In genomic region chr3:156811092-156811862, GRCh38 we compare ENCODE assay signal across 11 cellular contexts. TPM values are rescaled to one million over a fixed set of nuclear protein-coding genes. Genes with fewer than 3 reads are reported as not detected.
DNase-seq lines count a peak whose midpoint lies in the region; ATAC-seq and TF ChIP-seq lines count a peak whose summit lies in the region.
"Had no signal": no experiment of that assay in that cellular context is flagged by ENCODE, and none has a peak within 500 bp of the region (broad histone marks: within the 10 kb centered on the region; RNA-seq: fewer than 3 reads in every experiment).

No MANE protein-coding gene starts in this region.

- H3K4me1 ChIP-seq in HEK293 (ENCODE audit: control insufficient read depth, insufficient read depth, low read length), result no peaks in the 10 kb centered on the region

- H3K9me3 Mint-ChIP-seq in activated T-helper 17 cell treated with anti-CD3 and anti-CD28 coated beads, Interleukin-2, amount 50 U/mL, for 72 hours, result peaks cover 4% of the 10 kb centered on the region
- H3K9me3 Mint-ChIP-seq in activated naive CD4-positive, alpha-beta T cell treated with anti-CD3 and anti-CD28 coated beads, Interleukin-2, amount 50 U/mL, for 72 hours, result peaks cover 20 to 21% of the 10 kb centered on the region in 2 donors
- no peaks in the 10 kb centered on the region for H3K9me3 Mint-ChIP-seq in glutamatergic neuron (ENCODE audit: unreplicated experiment)

- no peaks in the 10 kb centered on the region for H3K27me3 Mint-ChIP-seq in activated T-helper 17 cell treated with anti-CD3 and anti-CD28 coated beads, Interleukin-2, amount 50 U/mL, for 72 hours
- H3K27me3 Mint-ChIP-seq in glutamatergic neuron (ENCODE audit: unreplicated experiment), result peaks cover 7% of the 10 kb centered on the region
- H3K27me3 Mint-ChIP-seq: CD4-positive, CD25-positive, alpha-beta regulatory T cell had no signal

- no peaks in the 10 kb centered on the region for H3K9me3 ChIP-seq in HEK293 (ENCODE audit: control insufficient read depth, insufficient read depth, low read depth, low read length)
- H3K9me3 ChIP-seq: lower lobe of right lung had no signal

- ATAC-seq in activated T-helper 17 cell treated with anti-CD3 and anti-CD28 coated beads, Interleukin-2, amount 50 U/mL, for 72 hours (replicated peaks), result no peak
- no peak for ATAC-seq in HG02642 (IDR thresholded peaks at IDR 0.05; ENCODE audit: poor library complexity, unreplicated experiment)
- ATAC-seq in activated naive CD4-positive, alpha-beta T cell treated with anti-CD3 and anti-CD28 coated beads, Interleukin-2, amount 50 U/mL, for 72 hours, result no peak
- ATAC-seq: lower lobe of right lung had no signal

- peaks cover 28% of the 10 kb centered on the region for H3K4me1 Mint-ChIP-seq in activated T-helper 17 cell treated with anti-CD3 and anti-CD28 coated beads, Interleukin-2, amount 50 U/mL, for 72 hours
- no peaks in the 10 kb centered on the region for H3K4me1 Mint-ChIP-seq in glutamatergic neuron (ENCODE audit: low read depth, unreplicated experiment)

- no peaks in the 10 kb centered on the region for H3K36me3 ChIP-seq in HEK293 (ENCODE audit: control insufficient read depth in 2 of 2, insufficient read depth in 1 of 2, low read length in 2 of 2)
- H3K36me3 ChIP-seq: lower lobe of right lung had no signal

- DNase-seq in AG09319 (ENCODE audit: extremely low read depth, low read depth) (peak; percentile 70), hepatic stellate cell (ENCODE audit: low spot score) (peak; percentile 55), glutamatergic neuron (no peak), HEK293T (ENCODE audit: extremely low spot score) (no peak)
- no peak for DNase-seq in activated naive CD4-positive, alpha-beta T cell treated with anti-CD3 and anti-CD28 coated beads, Interleukin-2, amount 50 U/mL, for 72 hours (ENCODE audit: low spot score in 2 of 2)
- DNase-seq: lower lobe of right lung, NCI-H524 treated with DMSO at 0.1 percent for 48 hours had no signal

- H3K27ac ChIP-seq in HEK293 (ENCODE audit: extremely low read depth, low read depth, low read length), result no peak overlapping the region
- H3K27ac ChIP-seq: lower lobe of right lung had no signal

- peaks cover 9% of the 10 kb centered on the region for H3K36me3 Mint-ChIP-seq in activated T-helper 17 cell treated with anti-CD3 and anti-CD28 coated beads, Interleukin-2, amount 50 U/mL, for 72 hours (ENCODE audit: low read depth)
- H3K36me3 Mint-ChIP-seq in activated naive CD4-positive, alpha-beta T cell treated with anti-CD3 and anti-CD28 coated beads, Interleukin-2, amount 50 U/mL, for 72 hours, result peaks cover 24 to 56% of the 10 kb centered on the region in 2 donors
- no peaks in the 10 kb centered on the region for H3K36me3 Mint-ChIP-seq in glutamatergic neuron (ENCODE audit: unreplicated experiment)

- peak overlapping the region; percentile 26 for H3K27ac Mint-ChIP-seq in activated T-helper 17 cell treated with anti-CD3 and anti-CD28 coated beads, Interleukin-2, amount 50 U/mL, for 72 hours
- no peak overlapping the region for H3K27ac Mint-ChIP-seq in activated naive CD4-positive, alpha-beta T cell treated with anti-CD3 and anti-CD28 coated beads, Interleukin-2, amount 50 U/mL, for 72 hours
- no peak overlapping the region for H3K27ac Mint-ChIP-seq in glutamatergic neuron (ENCODE audit: unreplicated experiment)
- H3K27ac Mint-ChIP-seq: CD4-positive, CD25-positive, alpha-beta regulatory T cell had no signal

- H3K4me3 Mint-ChIP-seq in activated T-helper 17 cell treated with anti-CD3 and anti-CD28 coated beads, Interleukin-2, amount 50 U/mL, for 72 hours, result no peak overlapping the region
- no peak overlapping the region for H3K4me3 Mint-ChIP-seq in glutamatergic neuron (ENCODE audit: unreplicated experiment)

- POLR2A ChIA-PET in HEK293 (lab: Yijun Ruan, JAX), result no interaction called here
- POLR2A ChIA-PET in HEK293T (lab: Yijun Ruan, JAX), result no interaction called here

- H3K4me3 ChIP-seq in HEK293 (ENCODE audit: low read depth, low read length), result no peak overlapping the region
- H3K4me3 ChIP-seq: lower lobe of right lung had no signal

- CTCF ChIA-PET in HEK293 (lab: Yijun Ruan, JAX), result no interaction called here
- CTCF ChIA-PET in HEK293T (lab: Yijun Ruan, JAX), result no interaction called here

- TF ChIP-seq CTCF in AG09319 (IDR thresholded peaks at IDR 0.05; ENCODE audit: low read depth, low read length), result no peak
- TF ChIP-seq CTCF in HEK293 (tag by site-specific recombination; IDR thresholded peaks at IDR 0.05), result no peak
- no peak for TF ChIP-seq CTCF in glutamatergic neuron (IDR thresholded peaks at IDR 0.05; ENCODE audit: partially characterized antibody, unreplicated experiment)

TF ChIP-seq in HEK293, 187 proteins besides CTCF, POLR2A, EP300 and RAD21:
- TF ChIP-seq GLIS1 (tag by site-specific recombination; IDR thresholded peaks at IDR 0.05), result no peak
- peak; percentile 38; the same call in 1 of the 2 replicates for TF ChIP-seq FEZF1 (tag by site-specific recombination; IDR thresholded peaks at IDR 0.05)
- TF ChIP-seq, protein P1, sequence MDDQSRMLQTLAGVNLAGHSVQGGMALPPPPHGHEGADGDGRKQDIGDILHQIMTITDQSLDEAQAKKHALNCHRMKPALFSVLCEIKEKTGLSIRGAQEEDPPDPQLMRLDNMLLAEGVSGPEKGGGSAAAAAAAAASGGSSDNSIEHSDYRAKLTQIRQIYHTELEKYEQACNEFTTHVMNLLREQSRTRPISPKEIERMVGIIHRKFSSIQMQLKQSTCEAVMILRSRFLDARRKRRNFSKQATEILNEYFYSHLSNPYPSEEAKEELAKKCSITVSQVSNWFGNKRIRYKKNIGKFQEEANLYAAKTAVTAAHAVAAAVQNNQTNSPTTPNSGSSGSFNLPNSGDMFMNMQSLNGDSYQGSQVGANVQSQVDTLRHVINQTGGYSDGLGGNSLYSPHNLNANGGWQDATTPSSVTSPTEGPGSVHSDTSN (CRISPR knock-in tag; IDR thresholded peaks at IDR 0.05), result no peak
TF ChIP-seq in HEK293: peak in this region for 1.

TF ChIP-seq in HEK293T, 16 proteins besides CTCF, POLR2A, EP300 and RAD21:
- TF ChIP-seq SUZ12 (IDR thresholded peaks at IDR 0.05) (no peak), SP1 (IDR thresholded peaks at IDR 0.05) (no peak), FOXA1 (IDR thresholded peaks at IDR 0.05) (no peak), FOXM1 (IDR thresholded peaks at IDR 0.05; ENCODE audit: borderline replicate concordance) (no peak), ELF4 (IDR thresholded peaks at IDR 0.05) (no peak), ARNT (IDR thresholded peaks at IDR 0.05) (no peak), LEF1 (IDR thresholded peaks at IDR 0.05; ENCODE audit: borderline replicate concordance) (no peak), L3MBTL2 (conservative IDR thresholded peaks at IDR 0.05) (no peak), BHLHE40 (IDR thresholded peaks at IDR 0.05; ENCODE audit: borderline replicate concordance) (no peak), FOXK2 (IDR thresholded peaks at IDR 0.05) (no peak), ZNF384 (IDR thresholded peaks at IDR 0.05) (no peak), CTBP1 (IDR thresholded peaks at IDR 0.05; ENCODE audit: borderline replicate concordance) (no peak)
- TF ChIP-seq, protein P2, sequence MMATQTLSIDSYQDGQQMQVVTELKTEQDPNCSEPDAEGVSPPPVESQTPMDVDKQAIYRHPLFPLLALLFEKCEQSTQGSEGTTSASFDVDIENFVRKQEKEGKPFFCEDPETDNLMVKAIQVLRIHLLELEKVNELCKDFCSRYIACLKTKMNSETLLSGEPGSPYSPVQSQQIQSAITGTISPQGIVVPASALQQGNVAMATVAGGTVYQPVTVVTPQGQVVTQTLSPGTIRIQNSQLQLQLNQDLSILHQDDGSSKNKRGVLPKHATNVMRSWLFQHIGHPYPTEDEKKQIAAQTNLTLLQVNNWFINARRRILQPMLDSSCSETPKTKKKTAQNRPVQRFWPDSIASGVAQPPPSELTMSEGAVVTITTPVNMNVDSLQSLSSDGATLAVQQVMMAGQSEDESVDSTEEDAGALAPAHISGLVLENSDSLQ (IDR thresholded peaks at IDR 0.05), result no peak

RNA-seq across cellular contexts. Expression of gene LEKR1, which starts 14.9 kb away (rescaled TPM):
- total RNA-seq in activated T-helper 17 cell treated with anti-CD3 and anti-CD28 coated beads, Interleukin-2, amount 50 U/mL, for 72 hours, result under 1 TPM; 0.91 to 0.93 TPM
- 1 to 10 TPM; 1.0 to 1.1 TPM for total RNA-seq in activated naive CD4-positive, alpha-beta T cell treated with anti-CD3 and anti-CD28 coated beads, Interleukin-2, amount 50 U/mL, for 72 hours
- total RNA-seq in glutamatergic neuron (ENCODE audit: unreplicated experiment), result 0.56 TPM

Comparison
In these comparisons a context has a peak if more than half of its experiments do, and no peak if none do; other contexts are left out.
1. DNase-seq: peak in AG09319 (single experiment) and hepatic stellate cell (single experiment); none in activated naive CD4-positive, alpha-beta T cell treated with anti-CD3 and anti-CD28 coated beads, Interleukin-2, amount 50 U/mL, for 72 hours (0 of 2), glutamatergic neuron (single experiment) and HEK293T (single experiment).